In the genomic region with DNA sequence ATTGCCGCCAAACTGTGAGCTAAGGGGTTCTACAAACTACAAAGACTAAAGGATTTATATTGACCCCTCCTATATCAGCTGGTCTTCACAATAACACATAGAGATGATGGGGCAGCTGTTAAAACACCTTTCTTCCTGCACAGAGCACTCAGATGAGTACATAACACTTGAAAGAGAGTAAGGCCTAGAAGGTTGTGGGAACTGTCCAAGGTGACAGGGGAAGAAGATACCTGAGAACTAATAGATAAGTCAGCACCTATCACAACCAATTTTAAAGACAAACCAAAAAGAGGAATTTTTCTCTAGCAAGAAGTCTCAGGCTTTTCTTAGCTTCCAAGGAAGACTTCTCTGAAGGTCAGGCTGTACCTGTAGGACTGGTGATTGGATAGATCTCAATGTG, we compare ENCODE assay signal across 24 cellular contexts. TPM values are rescaled to one million over a fixed set of nuclear protein-coding genes. Genes with fewer than 3 reads are reported as not detected.
DNase-seq lines count a peak whose midpoint lies in the region; ATAC-seq, FAIRE-seq and TF ChIP-seq lines count a peak whose summit lies in the region.
"Had no signal": no experiment of that assay in that cellular context is flagged by ENCODE, and none has a peak within 500 bp of the region (broad histone marks: within the 10 kb centered on the region; RNA-seq: fewer than 3 reads in every experiment).

No MANE protein-coding gene starts in this region.

- SMC1A ChIA-PET in GM12878 (lab: Charles Lee; ENCODE audit: uncharacterized antibody, unreplicated experiment): no interaction called here

- in situ Hi-C loops in GM12878 (cut with MboI): no loop called here

- CTCF ChIA-PET in GM12878 (lab: Yijun Ruan, JAX): no interaction called here

- no peaks in the 10 kb centered on the region for H3K9me2 ChIP-seq in MM.1S (replicated peaks; ENCODE audit: insufficient read depth, low read length)

- H3K9me3 ChIP-seq in MM.1S (replicated peaks; ENCODE audit: insufficient read depth, low read length): no peaks in the 10 kb centered on the region
- no peaks in the 10 kb centered on the region for H3K9me3 ChIP-seq in GM12878 (replicated peaks; ENCODE audit: control insufficient read depth, insufficient read depth, low read length)
- H3K9me3 ChIP-seq in psoas muscle: no peaks in the 10 kb centered on the region
- H3K9me3 ChIP-seq: MG63, transverse colon had no signal

- no peak for TF ChIP-seq CTCF in MM.1S (IDR thresholded peaks at IDR 0.05; ENCODE audit: low read length)
- no peak for TF ChIP-seq CTCF in GM12878 (IDR thresholded peaks at IDR 0.05 in 2 of 3, conservative IDR thresholded peaks at IDR 0.05 in 1 of 3; ENCODE audit: control insufficient read depth in 2 of 3, extremely low read depth in 1 of 3, insufficient read depth in 1 of 3, low read depth in 3 of 3, low read length in 3 of 3)
- no peak for TF ChIP-seq CTCF in psoas muscle (IDR thresholded peaks at IDR 0.05)

- intact Hi-C loops in GM12878 (cut with micrococcal nuclease; ENCODE audit: unreplicated experiment) (no loop called here), psoas muscle (cut with DNase I) (no loop called here)

- H3K4me1 ChIP-seq in MM.1S (ENCODE audit: low read length) (peaks cover 44% of the 10 kb centered on the region), GM12878 (ENCODE audit: control insufficient read depth, insufficient read depth, low read length) (no peaks in the 10 kb centered on the region), psoas muscle (no peaks in the 10 kb centered on the region)
- H3K4me1 ChIP-seq: transverse colon had no signal

- H3K9ac ChIP-seq in MM.1S (ENCODE audit: low read length): no peak overlapping the region
- no peak overlapping the region for H3K9ac ChIP-seq in GM12878 (ENCODE audit: control insufficient read depth, insufficient read depth, low read length)

- H3K27me3 ChIP-seq in MM.1S (replicated peaks; ENCODE audit: insufficient read depth, low read length) (no peaks in the 10 kb centered on the region), GM12878 (replicated peaks in 1 of 2; ENCODE audit: control insufficient read depth in 2 of 2, insufficient read depth in 2 of 2, low read length in 1 of 2) (no peaks in the 10 kb centered on the region), psoas muscle (ENCODE audit: insufficient read depth in 3 of 3, low read length in 2 of 3) (no peaks in the 10 kb centered on the region)
- H3K27me3 ChIP-seq: MG63, transverse colon had no signal

- H3K4me2 ChIP-seq in MM.1S (ENCODE audit: low read depth, low read length) (peak overlapping the region; percentile 18; the same call in 1 of the 2 replicates), GM12878 (ENCODE audit: control insufficient read depth, insufficient read depth) (no peak overlapping the region)

- POLR2A ChIA-PET in GM12878 (lab: Charles Lee): no interaction called here

- TF ChIP-seq EP300 in GM12878 (IDR thresholded peaks at IDR 0.05; ENCODE audit: borderline replicate concordance in 1 of 2, control insufficient read depth in 1 of 2, low read depth in 2 of 2, low read length in 2 of 2): no peak

- no TSS peak for BruUV-seq in GM12878 (replicated peaks; lab: Mats Ljungman, UMichigan)

- peak; percentile 91 for DNase-seq in DMS53 (lab: John Stamatoyannopoulos, UW)
- peak; percentile 71 for DNase-seq in MM.1S
- no peak for DNase-seq in GM12878 (ENCODE audit: low read depth, low spot score)
- peak; percentile 10 for DNase-seq in myocyte (ENCODE audit: low read depth)
- no peak for DNase-seq in GM19239 (ENCODE audit: insufficient read length, low spot score)
- DNase-seq in NCI-H2107 treated with DMSO at 0.1 percent for 48 hours (lab: John Stamatoyannopoulos, UW; ENCODE audit: unreplicated experiment): no peak
- DNase-seq in psoas muscle: no peak
- DNase-seq: activated CD4-positive, alpha-beta T cell treated with anti-CD3 and anti-CD28 coated beads, Interleukin-2, amount 50 U/mL, for 48 hours; AML-193; amniotic stem cell; central memory CD4-positive, alpha-beta T cell; COR-L47; H9; head of caudate nucleus; NCI-H1694; stimulated activated CD4-positive, alpha-beta T cell treated with anti-CD3 and anti-CD28 coated beads, Interleukin-2, amount 100 ng/mL, for 48 hours; stimulated activated naive CD8-positive, alpha-beta T cell treated with anti-CD3 and anti-CD28 coated beads, Interleukin-15, amount 100 ng/mL, for 72 hours; T-helper 2 cell; transverse colon had no signal

- H4K20me1 ChIP-seq in MM.1S (ENCODE audit: insufficient read depth, low read length) (no peaks in the 10 kb centered on the region), GM12878 (ENCODE audit: control insufficient read depth, insufficient read depth) (no peaks in the 10 kb centered on the region)

- H3F3A ChIP-seq in MM.1S (ENCODE audit: insufficient read depth, low read length): peaks cover 22% of the 10 kb centered on the region

- RAD21 ChIA-PET in GM12878 (lab: Charles Lee; ENCODE audit: unreplicated experiment): no interaction called here

- H2AFZ ChIP-seq in MM.1S (ENCODE audit: low read length) (no peak overlapping the region), GM12878 (ENCODE audit: control insufficient read depth, low read depth, low read length) (no peak overlapping the region)

- TF ChIP-seq POLR2A in GM12878 (IDR thresholded peaks at IDR 0.05; ENCODE audit: low read depth, low read length): no peak

- H3K36me3 ChIP-seq in MM.1S (replicated peaks; ENCODE audit: insufficient read depth, low read length) (no peaks in the 10 kb centered on the region), GM12878 (ENCODE audit: control insufficient read depth in 2 of 2, insufficient read depth in 2 of 2, low read length in 1 of 2) (no peaks in the 10 kb centered on the region), psoas muscle (ENCODE audit: insufficient read depth in 1 of 2, low read depth in 1 of 2) (no peaks in the 10 kb centered on the region)
- H3K36me3 ChIP-seq: MG63, transverse colon had no signal

- H3K79me2 ChIP-seq in MM.1S (ENCODE audit: low read length) (no peaks in the 10 kb centered on the region), GM12878 (ENCODE audit: control insufficient read depth, insufficient read depth, low read length) (no peaks in the 10 kb centered on the region)

- no peak for TF ChIP-seq RAD21 in GM12878 (IDR thresholded peaks at IDR 0.05; ENCODE audit: insufficient read depth, low read depth, low read length)

- H3K27ac ChIP-seq in MM.1S (ENCODE audit: low read length) (peak overlapping the region; percentile 56; the same call in 1 of the 2 replicates), GM12878 (ENCODE audit: control insufficient read depth, insufficient read depth) (no peak overlapping the region), psoas muscle (no peak overlapping the region)
- H3K27ac ChIP-seq: transverse colon had no signal

- FAIRE-seq in GM12878 (lab: Jason Lieb, UNC): no peak
- FAIRE-seq in GM19239 (lab: Jason Lieb, UNC): no peak

- ATAC-seq in GM12878 (no peak), HG03432 (IDR thresholded peaks at IDR 0.05; ENCODE audit: unreplicated experiment) (no peak), psoas muscle (no peak)
- ATAC-seq: stimulated activated naive CD8-positive, alpha-beta T cell treated with anti-CD3 and anti-CD28 coated beads, Interleukin-15, amount 100 ng/mL, for 72 hours had no signal

- H3K4me3 ChIP-seq in MM.1S (ENCODE audit: low read length): no peak overlapping the region
- no peak overlapping the region for H3K4me3 ChIP-seq in GM12878
- H3K4me3 ChIP-seq in psoas muscle: no peak overlapping the region
- H3K4me3 ChIP-seq: MG63, transverse colon had no signal

- WGBS in GM12878 (ENCODE audit: insufficient coverage, insufficient replicate concordance, low lambda C conversion rate, missing lambda C conversion rate): 29% methylated on average over 1 of the region's 1 CpG
- WGBS in psoas muscle, 3 donors: 72 to 87% (median 85%) methylated on average over 1 of the region's 1 CpG

RNA-seq across cellular contexts. Expression of a gene that starts 19.1 kb away (rescaled TPM):
- total RNA-seq in GM12878 (2013; cell fraction: nucleolus; rRNA removed): not detected in 2 replicates
- total RNA-seq in GM12878 (2014; rRNA removed): not detected in 2 replicates
- total RNA-seq in GM12878 (2014; rRNA removed; fragmentation: Illumina TruSeq; extraction: Trizol): not detected in 2 replicates
- total RNA-seq in GM12878 (2021): not detected in 2 replicates
- polyA plus RNA-seq in GM12878 (2011; ENCODE audit: low read depth): not detected
- not detected in 2 replicates for polyA plus RNA-seq in GM12878 (2011; rRNA removed)
- not detected in 2 replicates for polyA plus RNA-seq in GM12878 (2011; cell fraction: cytosol; rRNA removed)
- not detected in 2 replicates for polyA plus RNA-seq in GM12878 (2011; cell fraction: nucleus; rRNA removed)
- not detected in 2 replicates for polyA plus RNA-seq in GM12878 (2012)
- polyA plus RNA-seq in GM12878 (2014; fragmentation: Illumina TruSeq; extraction: Trizol): not detected in 2 replicates
- not detected for polyA plus RNA-seq in GM12878 (2014; fragmentation: Nextera tagmentation; extraction: Ambion mirVana)
- not detected in 2 replicates for polyA plus RNA-seq in GM12878 (2014; rRNA removed)
- not detected for polyA plus RNA-seq in GM12878 (2016; fragmentation: Nextera tagmentation; extraction: Ambion mirVana)
- polyA minus RNA-seq in GM12878 (2011; rRNA and poly(A)+ RNA removed): not detected in 2 replicates
- polyA minus RNA-seq in GM12878 (2011; cell fraction: cytosol; rRNA and poly(A)+ RNA removed): not detected in 2 replicates
- not detected in 2 replicates for polyA minus RNA-seq in GM12878 (2011; cell fraction: nucleus; rRNA and poly(A)+ RNA removed)
- total RNA-seq in myocyte: not detected in 2 replicates
- polyA plus RNA-seq in myocyte (2012): not detected
- under 1 TPM in 2 of 4 donors, not detected in 2; 0.21 to 0.54 TPM for total RNA-seq in psoas muscle
- polyA plus RNA-seq in psoas muscle: under 1 TPM in 2 of 3 donors, not detected in 1; 0.04 to 0.07 TPM
- total RNA-seq: G401, transverse colon had no signal

RNA-seq across cellular contexts. Expression of a gene that starts 35.8 kb away (rescaled TPM):
- total RNA-seq in GM12878 (2013; cell fraction: nucleolus; rRNA removed): not detected in 2 replicates
- total RNA-seq in GM12878 (2014; rRNA removed) (not detected in 2 replicates), GM12878 (2014; rRNA removed; fragmentation: Illumina TruSeq; extraction: Trizol) (not detected in 2 replicates), GM12878 (2021) (not detected in 2 replicates), myocyte (not detected in 2 replicates), psoas muscle (not detected)
- not detected for polyA plus RNA-seq in GM12878 (2011; ENCODE audit: low read depth)
- polyA plus RNA-seq in GM12878 (2011; rRNA removed) (not detected in 2 replicates), GM12878 (2014; fragmentation: Illumina TruSeq; extraction: Trizol) (not detected in 2 replicates), GM12878 (2014; fragmentation: Nextera tagmentation; extraction: Ambion mirVana) (not detected), GM12878 (2014; rRNA removed) (not detected in 2 replicates), GM12878 (2016; fragmentation: Nextera tagmentation; extraction: Ambion mirVana) (not detected), psoas muscle (under 1 TPM in 1 of 3 donors, not detected in 2; 0.14 TPM)
- polyA plus RNA-seq in GM12878 (2011; cell fraction: cytosol; rRNA removed): not detected in 2 replicates
- not detected in 2 replicates for polyA plus RNA-seq in GM12878 (2011; cell fraction: nucleus; rRNA removed)
- not detected in 2 replicates for polyA plus RNA-seq in GM12878 (2012)
- not detected in 2 replicates for polyA minus RNA-seq in GM12878 (2011; rRNA and poly(A)+ RNA removed)
- not detected in 2 replicates for polyA minus RNA-seq in GM12878 (2011; cell fraction: cytosol; rRNA and poly(A)+ RNA removed)
- not detected in 2 replicates for polyA minus RNA-seq in GM12878 (2011; cell fraction: nucleus; rRNA and poly(A)+ RNA removed)
- not detected for polyA plus RNA-seq in myocyte (2012)
- total RNA-seq: G401, H9, osteoblast, Right ventricle myocardium inferior, transverse colon had no signal

RNA-seq across cellular contexts. Expression of a gene that starts 51.9 kb away (rescaled TPM):
- total RNA-seq in GM12878 (2013; cell fraction: nucleolus; rRNA removed): not detected in 2 replicates
- total RNA-seq in GM12878 (2014; rRNA removed): not detected in 2 replicates
- not detected in 2 replicates for total RNA-seq in GM12878 (2014; rRNA removed; fragmentation: Illumina TruSeq; extraction: Trizol)
- not detected in 2 replicates for total RNA-seq in GM12878 (2021)
- not detected for polyA plus RNA-seq in GM12878 (2011; ENCODE audit: low read depth)
- polyA plus RNA-seq in GM12878 (2011; rRNA removed): not detected in 2 replicates
- not detected in 2 replicates for polyA plus RNA-seq in GM12878 (2011; cell fraction: cytosol; rRNA removed)
- polyA plus RNA-seq in GM12878 (2011; cell fraction: nucleus; rRNA removed): not detected in 2 replicates
- not detected in 2 replicates for polyA plus RNA-seq in GM12878 (2012)
- not detected in 2 replicates for polyA plus RNA-seq in GM12878 (2014; fragmentation: Illumina TruSeq; extraction: Trizol)
- not detected for polyA plus RNA-seq in GM12878 (2014; fragmentation: Nextera tagmentation; extraction: Ambion mirVana)
- not detected in 2 replicates for polyA plus RNA-seq in GM12878 (2014; rRNA removed)
- polyA plus RNA-seq in GM12878 (2016; fragmentation: Nextera tagmentation; extraction: Ambion mirVana): not detected
- polyA minus RNA-seq in GM12878 (2011; rRNA and poly(A)+ RNA removed): not detected in 2 replicates
- not detected in 2 replicates for polyA minus RNA-seq in GM12878 (2011; cell fraction: cytosol; rRNA and poly(A)+ RNA removed)
- polyA minus RNA-seq in GM12878 (2011; cell fraction: nucleus; rRNA and poly(A)+ RNA removed): not detected in 2 replicates
- 0.78 and 3.6 TPM in 2 replicates for total RNA-seq in myocyte
- 0.09 TPM for polyA plus RNA-seq in myocyte (2012)
- total RNA-seq in psoas muscle: 1 to 10 TPM in 2 of 4 donors, under 1 TPM in 2; 0.26 to 4.2 (median 1.4) TPM
- polyA plus RNA-seq in psoas muscle: 1 to 10 TPM; 1.2 to 2.1 (median 1.6) TPM
- total RNA-seq: G401 had no signal

Comparison
In these comparisons a context has a peak if more than half of its experiments do, and no peak if none do; other contexts are left out.
1. DNase-seq: peak in DMS53 (single experiment), MM.1S (single experiment) and myocyte (single experiment); none in GM12878 (single experiment), GM19239 (single experiment), NCI-H2107 treated with DMSO at 0.1 percent for 48 hours (single experiment) and psoas muscle (0 of 2).